10 cellular contexts compared by ENCODE assay signal in genomic region chr7:18087687-18088078, GRCh38.
DNase-seq lines count a peak whose midpoint lies in the region; ATAC-seq, FAIRE-seq and TF ChIP-seq lines count a peak whose summit lies in the region.
"Had no signal": no experiment of that assay in that cellular context is flagged by ENCODE, and none has a peak within 500 bp of the region (broad histone marks: within the 10 kb centered on the region; RNA-seq: fewer than 3 reads in every experiment).

No MANE protein-coding gene starts in this region.

- peaks cover 5% of the 10 kb centered on the region for H3K4me1 Mint-ChIP-seq in activated naive CD4-positive, alpha-beta T cell treated with anti-CD3 and anti-CD28 coated beads, Interleukin-2, amount 50 U/mL, for 24 hours

- H3K4me3 ChIP-seq in bronchial epithelial cell (ENCODE audit: low read depth, low read length) (no peak overlapping the region), right lobe of liver (no peak overlapping the region), uterus (peak overlapping the region; percentile 55 to 75)

- intact Hi-C loops in right lobe of liver (cut with DNase I) = no loop called here
- intact Hi-C loops in uterus (cut with DNase I; ENCODE audit: low total_unique reads) = no loop called here

- H3K36me3 ChIP-seq in bronchial epithelial cell (ENCODE audit: control insufficient read depth, insufficient read depth, low read length) (no peaks in the 10 kb centered on the region), right lobe of liver (no peaks in the 10 kb centered on the region), uterus (no peaks in the 10 kb centered on the region)
- H3K36me3 ChIP-seq: pancreas had no signal

- TF ChIP-seq CTCF in bronchial epithelial cell (IDR thresholded peaks at IDR 0.05; ENCODE audit: insufficient read depth, low read length, severe bottlenecking) = no peak
- TF ChIP-seq CTCF in right lobe of liver (IDR thresholded peaks at IDR 0.05) = no peak
- no peak for TF ChIP-seq CTCF in uterus (IDR thresholded peaks at IDR 0.05)

- peaks cover 0 to 7% (median 0%) of the 10 kb centered on the region in 4 donors for H3K4me1 ChIP-seq in right lobe of liver
- no peaks in the 10 kb centered on the region for H3K4me1 ChIP-seq in uterus
- H3K4me1 ChIP-seq: pancreas had no signal

- FAIRE-seq in bronchial epithelial cell (lab: Jason Lieb, UNC) = peak; percentile 28
- FAIRE-seq: pancreas had no signal

- TF ChIP-seq POLR2A in right lobe of liver (IDR thresholded peaks at IDR 0.05) (no peak), uterus (IDR thresholded peaks at IDR 0.05) (no peak)

- DNase-seq in activated naive CD4-positive, alpha-beta T cell (lab: John Stamatoyannopoulos, UW) = no peak
- no peak for DNase-seq in bronchial epithelial cell (ENCODE audit: low read depth)
- no peak for DNase-seq in right lobe of liver
- peak in 1 of 2 donors; percentile 15 for DNase-seq in uterus
- DNase-seq in NCI-H1694 treated with DMSO at 0.1 percent for 48 hours (lab: John Stamatoyannopoulos, UW) = no peak
- DNase-seq in SKM-1 treated with dmso at 0.1 percent for 144 hours (lab: John Stamatoyannopoulos, UW; ENCODE audit: unreplicated experiment) = no peak

- no peak overlapping the region for H3K27ac Mint-ChIP-seq in activated naive CD4-positive, alpha-beta T cell treated with anti-CD3 and anti-CD28 coated beads, Interleukin-2, amount 50 U/mL, for 24 hours

- H3K4me3 Mint-ChIP-seq in activated naive CD4-positive, alpha-beta T cell treated with anti-CD3 and anti-CD28 coated beads, Interleukin-2, amount 50 U/mL, for 24 hours = peak overlapping the region; percentile 30

- 19% methylated on average over 14 of the region's 14 CpGs for WGBS in right lobe of liver (ENCODE audit: insufficient coverage, low coverage, low lambda C conversion rate, missing lambda C conversion rate)

- H3K36me3 Mint-ChIP-seq in activated naive CD4-positive, alpha-beta T cell treated with anti-CD3 and anti-CD28 coated beads, Interleukin-2, amount 50 U/mL, for 24 hours = no peaks in the 10 kb centered on the region

- H3K9me3 ChIP-seq in right lobe of liver (no peaks in the 10 kb centered on the region), uterus (no peaks in the 10 kb centered on the region)
- H3K9me3 ChIP-seq: pancreas had no signal

- H3K27ac ChIP-seq in right lobe of liver = no peak overlapping the region
- peak overlapping the region; percentile 91 to 96 for H3K27ac ChIP-seq in uterus
- H3K27ac ChIP-seq: C4-2B, pancreas had no signal

- peaks cover 7% of the 10 kb centered on the region for H3K9me3 Mint-ChIP-seq in activated naive CD4-positive, alpha-beta T cell treated with anti-CD3 and anti-CD28 coated beads, Interleukin-2, amount 50 U/mL, for 24 hours

- peaks cover 30% of the 10 kb centered on the region for H3K27me3 Mint-ChIP-seq in activated naive CD4-positive, alpha-beta T cell treated with anti-CD3 and anti-CD28 coated beads, Interleukin-2, amount 50 U/mL, for 24 hours

- ATAC-seq in right lobe of liver (peak in 3 of 4 donors; percentile 15 to 35 (median 22)), HG03520 (IDR thresholded peaks at IDR 0.05; ENCODE audit: unreplicated experiment) (no peak)

- peaks cover 18% of the 10 kb centered on the region for H3K27me3 ChIP-seq in bronchial epithelial cell (ENCODE audit: control insufficient read depth, insufficient read depth, low read length)
- H3K27me3 ChIP-seq in right lobe of liver = no peaks in the 10 kb centered on the region
- H3K27me3 ChIP-seq in uterus = no peaks in the 10 kb centered on the region
- H3K27me3 ChIP-seq: pancreas had no signal

Comparison
In these comparisons a context has a peak if more than half of its experiments do, and no peak if none do; other contexts are left out.
1. H3K4me3 ChIP-seq: peak in uterus (2 of 2); none in bronchial epithelial cell (single experiment) and right lobe of liver (0 of 3).
2. H3K27ac ChIP-seq: peak in uterus (2 of 2); none in right lobe of liver (0 of 3).